In genomic region chr7:86926732-86927131, GRCh38 we compare ENCODE assay signal across 8 cellular contexts.
A peak's percentile ranks its signal among the peaks of the same experiment; 100 is the strongest.
DNase-seq lines count a peak whose midpoint lies in the region; ATAC-seq, FAIRE-seq and TF ChIP-seq lines count a peak whose summit lies in the region.

No MANE protein-coding gene starts in this region.

- no peaks in the 10 kb centered on the region for H3K79me2 ChIP-seq in astrocyte (ENCODE audit: insufficient read depth, low read length)

- no peaks in the 10 kb centered on the region for H3K9me3 Mint-ChIP-seq in CD8-positive, alpha-beta memory T cell
- H3K9me3 Mint-ChIP-seq in astrocyte (ENCODE audit: unreplicated experiment): no peaks in the 10 kb centered on the region

- H3K4me1 ChIP-seq in CD8-positive, alpha-beta memory T cell (ENCODE audit: insufficient read depth, low read length): no peaks in the 10 kb centered on the region
- H3K4me1 ChIP-seq in astrocyte (ENCODE audit: insufficient read depth, low read length) (no peaks in the 10 kb centered on the region), kidney (ENCODE audit: control insufficient read depth in 1 of 2, insufficient read depth in 1 of 2, low read depth in 1 of 2, low read length in 2 of 2) (no peaks in the 10 kb centered on the region), upper lobe of right lung (peaks cover 3% of the 10 kb centered on the region)

- peak in 4 of 5 donors; percentile 7 to 48 (median 38) for DNase-seq in CD8-positive, alpha-beta memory T cell
- no peak for DNase-seq in GM12892 (ENCODE audit: insufficient read length)
- DNase-seq in NCI-H69 (lab: John Stamatoyannopoulos, UW): peak; percentile 76
- DNase-seq in astrocyte (ENCODE audit: low read depth): peak; percentile 17
- no peak for DNase-seq in kidney
- no peak for DNase-seq in upper lobe of right lung

- no peak overlapping the region for H3K27ac Mint-ChIP-seq in CD8-positive, alpha-beta memory T cell
- no peak overlapping the region for H3K27ac Mint-ChIP-seq in astrocyte (ENCODE audit: unreplicated experiment)

- H3K36me3 ChIP-seq in CD8-positive, alpha-beta memory T cell (ENCODE audit: insufficient read depth, low read length): no peaks in the 10 kb centered on the region
- H3K36me3 ChIP-seq in astrocyte (ENCODE audit: insufficient read depth, low read length): no peaks in the 10 kb centered on the region
- no peaks in the 10 kb centered on the region for H3K36me3 ChIP-seq in kidney (ENCODE audit: control insufficient read depth in 1 of 2, insufficient read depth in 2 of 2, low read length in 2 of 2)
- no peaks in the 10 kb centered on the region for H3K36me3 ChIP-seq in upper lobe of right lung

- H3K9ac ChIP-seq in astrocyte (ENCODE audit: low read length) (no peak overlapping the region), kidney (ENCODE audit: low read length in 2 of 2) (no peak overlapping the region)

- CTCF ChIA-PET in CD8-positive, alpha-beta memory T cell (lab: Charles Lee): interaction anchor here (0.7 to 2.6 kb wide), 12 partner anchors 10 to 489 kb away, joined by 3 to 20 read pairs (median 4); partner anchors contain the start of gene DMTF1

- intact Hi-C loops in kidney (cut with DNase I) (loop anchor here (10.0 kb wide), 1 partner anchor 308 kb away; no protein-coding TSS in a partner anchor), upper lobe of right lung (cut with DNase I) (no loop called here)

- TF ChIP-seq CTCF in astrocyte (IDR thresholded peaks at IDR 0.05; ENCODE audit: insufficient read depth, low read depth, low read length) (peak; percentile 63), kidney (IDR thresholded peaks at IDR 0.05; ENCODE audit: borderline replicate concordance, extremely low read depth, insufficient read depth) (peak; percentile 51), upper lobe of right lung (IDR thresholded peaks at IDR 0.05) (peak; percentile 70)

- no peaks in the 10 kb centered on the region for H3K9me3 ChIP-seq in CD8-positive, alpha-beta memory T cell (ENCODE audit: low read length)
- H3K9me3 ChIP-seq in astrocyte (ENCODE audit: insufficient read depth, low read depth, low read length): no peaks in the 10 kb centered on the region
- no peaks in the 10 kb centered on the region for H3K9me3 ChIP-seq in kidney (ENCODE audit: control insufficient read depth in 1 of 2, low read length in 2 of 2)
- H3K9me3 ChIP-seq in upper lobe of right lung: no peaks in the 10 kb centered on the region

- H3K27me3 Mint-ChIP-seq in CD8-positive, alpha-beta memory T cell: peaks cover 3 to 8% of the 10 kb centered on the region in 2 donors
- no peaks in the 10 kb centered on the region for H3K27me3 Mint-ChIP-seq in astrocyte (ENCODE audit: low read depth, unreplicated experiment)

- H3K4me3 ChIP-seq in CD8-positive, alpha-beta memory T cell (ENCODE audit: low read length): no peak overlapping the region
- no peak overlapping the region for H3K4me3 ChIP-seq in astrocyte (ENCODE audit: insufficient read depth, low read depth, low read length)
- H3K4me3 ChIP-seq in kidney (ENCODE audit: low read length in 2 of 2): no peak overlapping the region
- H3K4me3 ChIP-seq in upper lobe of right lung: no peak overlapping the region

- H3K27me3 ChIP-seq in CD8-positive, alpha-beta memory T cell (ENCODE audit: insufficient read depth, low read length, poor library complexity, severe bottlenecking): no peaks in the 10 kb centered on the region
- no peaks in the 10 kb centered on the region for H3K27me3 ChIP-seq in astrocyte (ENCODE audit: insufficient read depth, low read length)
- H3K27me3 ChIP-seq in upper lobe of right lung: no peaks in the 10 kb centered on the region

- POLR2A ChIA-PET in CD8-positive, alpha-beta memory T cell (lab: Charles Lee): no interaction called here

- H3K4me3 Mint-ChIP-seq in CD8-positive, alpha-beta memory T cell: no peak overlapping the region
- H3K4me3 Mint-ChIP-seq in astrocyte (ENCODE audit: unreplicated experiment): no peak overlapping the region

- no peaks in the 10 kb centered on the region for H4K20me1 ChIP-seq in astrocyte (ENCODE audit: insufficient read depth, low read length)

- no peak for TF ChIP-seq POLR2A in GM12892 (IDR thresholded peaks at IDR 0.05; ENCODE audit: low read depth, low read length)

- H3K4me1 Mint-ChIP-seq in CD8-positive, alpha-beta memory T cell: no peaks in the 10 kb centered on the region
- H3K4me1 Mint-ChIP-seq in astrocyte (ENCODE audit: low read depth, unreplicated experiment): no peaks in the 10 kb centered on the region

- no peak overlapping the region for H3K4me2 ChIP-seq in astrocyte (ENCODE audit: low read length)

- no peak overlapping the region for H3K27ac ChIP-seq in CD8-positive, alpha-beta memory T cell (ENCODE audit: low read depth, low read length)
- no peak overlapping the region for H3K27ac ChIP-seq in astrocyte (ENCODE audit: low read depth, low read length)
- no peak overlapping the region for H3K27ac ChIP-seq in kidney (ENCODE audit: low read depth in 2 of 2, low read length in 2 of 2)
- no peak overlapping the region for H3K27ac ChIP-seq in upper lobe of right lung

- ATAC-seq in HG03196 (IDR thresholded peaks at IDR 0.05; ENCODE audit: unreplicated experiment) (peak; percentile 62), upper lobe of right lung (peak; percentile 79), HG03025 (IDR thresholded peaks at IDR 0.05; ENCODE audit: low FRiP score, unreplicated experiment) (no peak)

- FAIRE-seq in GM12892 (lab: Jason Lieb, UNC): peak; percentile 92
- no peak for FAIRE-seq in astrocyte (lab: Jason Lieb, UNC)
- no peak for FAIRE-seq in kidney (lab: Jason Lieb, UNC)

- H2AFZ ChIP-seq in astrocyte (ENCODE audit: low read depth, low read length): no peak overlapping the region

- peaks cover 0 to 2% (median 0%) of the 10 kb centered on the region in 3 donors for H3K36me3 Mint-ChIP-seq in CD8-positive, alpha-beta memory T cell
- H3K36me3 Mint-ChIP-seq in astrocyte (ENCODE audit: low read depth, unreplicated experiment): peaks cover 4% of the 10 kb centered on the region

Comparison
In these comparisons a context has a peak if more than half of its experiments do, and no peak if none do; other contexts are left out.
1. DNase-seq: peak in CD8-positive, alpha-beta memory T cell (4 of 5), NCI-H69 (single experiment) and astrocyte (single experiment); none in GM12892 (single experiment), kidney (single experiment) and upper lobe of right lung (single experiment).
2. Peak in every context shown above with its lines, with median percentiles within 50 percentile points of each other: CTCF ChIP-seq.